ENCODE assay signal across 1 cellular context in genomic region chr5:6407547-6408259, GRCh38.
TF ChIP-seq lines count a peak whose summit lies in the region.

No MANE protein-coding gene starts in this region.

TF ChIP-seq in K562, 482 proteins besides CTCF, POLR2A, EP300 and RAD21 (continued from another document and continues in another):
- no peak for TF ChIP-seq ZNF280A (IDR thresholded peaks at IDR 0.05; ENCODE audit: low read depth, partially characterized antibody)
- TF ChIP-seq ZNF561 (CRISPR knock-in tag; conservative IDR thresholded peaks at IDR 0.05), result no peak
- TF ChIP-seq ZNF224 (CRISPR knock-in tag; IDR thresholded peaks at IDR 0.05), result no peak
- TF ChIP-seq EZH2 (IDR thresholded peaks at IDR 0.05; ENCODE audit: borderline replicate concordance, low read depth, low read length), result no peak
- 0 out of 2 replicates have a peak, but pooled peaks have one; percentile 2 for TF ChIP-seq GABPA (tag; conservative IDR thresholded peaks at IDR 0.05; ENCODE audit: low read depth)
- no peak for TF ChIP-seq FOXA3 (CRISPR knock-in tag; conservative IDR thresholded peaks at IDR 0.05 in 1 of 2, IDR thresholded peaks at IDR 0.05 in 1 of 2)
- no peak for TF ChIP-seq CREB1 (IDR thresholded peaks at IDR 0.05)
- TF ChIP-seq CREB1 (CRISPR knock-in tag; IDR thresholded peaks at IDR 0.05), result no peak
- no peak for TF ChIP-seq NCOA1 (IDR thresholded peaks at IDR 0.05; ENCODE audit: low read depth)
- TF ChIP-seq, protein P1, sequence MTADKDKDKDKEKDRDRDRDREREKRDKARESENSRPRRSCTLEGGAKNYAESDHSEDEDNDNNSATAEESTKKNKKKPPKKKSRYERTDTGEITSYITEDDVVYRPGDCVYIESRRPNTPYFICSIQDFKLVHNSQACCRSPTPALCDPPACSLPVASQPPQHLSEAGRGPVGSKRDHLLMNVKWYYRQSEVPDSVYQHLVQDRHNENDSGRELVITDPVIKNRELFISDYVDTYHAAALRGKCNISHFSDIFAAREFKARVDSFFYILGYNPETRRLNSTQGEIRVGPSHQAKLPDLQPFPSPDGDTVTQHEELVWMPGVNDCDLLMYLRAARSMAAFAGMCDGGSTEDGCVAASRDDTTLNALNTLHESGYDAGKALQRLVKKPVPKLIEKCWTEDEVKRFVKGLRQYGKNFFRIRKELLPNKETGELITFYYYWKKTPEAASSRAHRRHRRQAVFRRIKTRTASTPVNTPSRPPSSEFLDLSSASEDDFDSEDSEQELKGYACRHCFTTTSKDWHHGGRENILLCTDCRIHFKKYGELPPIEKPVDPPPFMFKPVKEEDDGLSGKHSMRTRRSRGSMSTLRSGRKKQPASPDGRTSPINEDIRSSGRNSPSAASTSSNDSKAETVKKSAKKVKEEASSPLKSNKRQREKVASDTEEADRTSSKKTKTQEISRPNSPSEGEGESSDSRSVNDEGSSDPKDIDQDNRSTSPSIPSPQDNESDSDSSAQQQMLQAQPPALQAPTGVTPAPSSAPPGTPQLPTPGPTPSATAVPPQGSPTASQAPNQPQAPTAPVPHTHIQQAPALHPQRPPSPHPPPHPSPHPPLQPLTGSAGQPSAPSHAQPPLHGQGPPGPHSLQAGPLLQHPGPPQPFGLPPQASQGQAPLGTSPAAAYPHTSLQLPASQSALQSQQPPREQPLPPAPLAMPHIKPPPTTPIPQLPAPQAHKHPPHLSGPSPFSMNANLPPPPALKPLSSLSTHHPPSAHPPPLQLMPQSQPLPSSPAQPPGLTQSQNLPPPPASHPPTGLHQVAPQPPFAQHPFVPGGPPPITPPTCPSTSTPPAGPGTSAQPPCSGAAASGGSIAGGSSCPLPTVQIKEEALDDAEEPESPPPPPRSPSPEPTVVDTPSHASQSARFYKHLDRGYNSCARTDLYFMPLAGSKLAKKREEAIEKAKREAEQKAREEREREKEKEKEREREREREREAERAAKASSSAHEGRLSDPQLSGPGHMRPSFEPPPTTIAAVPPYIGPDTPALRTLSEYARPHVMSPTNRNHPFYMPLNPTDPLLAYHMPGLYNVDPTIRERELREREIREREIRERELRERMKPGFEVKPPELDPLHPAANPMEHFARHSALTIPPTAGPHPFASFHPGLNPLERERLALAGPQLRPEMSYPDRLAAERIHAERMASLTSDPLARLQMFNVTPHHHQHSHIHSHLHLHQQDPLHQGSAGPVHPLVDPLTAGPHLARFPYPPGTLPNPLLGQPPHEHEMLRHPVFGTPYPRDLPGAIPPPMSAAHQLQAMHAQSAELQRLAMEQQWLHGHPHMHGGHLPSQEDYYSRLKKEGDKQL (CRISPR knock-in tag; IDR thresholded peaks at IDR 0.05; ENCODE audit: borderline replicate concordance), result no peak
- TF ChIP-seq HNRNPUL1 (IDR thresholded peaks at IDR 0.05; ENCODE audit: low read length), result no peak
- no peak for TF ChIP-seq KDM4B (IDR thresholded peaks at IDR 0.05; ENCODE audit: borderline replicate concordance in 2 of 2, low read depth in 1 of 2)
- TF ChIP-seq BHLHE40 (IDR thresholded peaks at IDR 0.05; ENCODE audit: low read length), result peak; percentile 32; the same call in 1 of the 2 replicates
- TF ChIP-seq, protein P2, sequence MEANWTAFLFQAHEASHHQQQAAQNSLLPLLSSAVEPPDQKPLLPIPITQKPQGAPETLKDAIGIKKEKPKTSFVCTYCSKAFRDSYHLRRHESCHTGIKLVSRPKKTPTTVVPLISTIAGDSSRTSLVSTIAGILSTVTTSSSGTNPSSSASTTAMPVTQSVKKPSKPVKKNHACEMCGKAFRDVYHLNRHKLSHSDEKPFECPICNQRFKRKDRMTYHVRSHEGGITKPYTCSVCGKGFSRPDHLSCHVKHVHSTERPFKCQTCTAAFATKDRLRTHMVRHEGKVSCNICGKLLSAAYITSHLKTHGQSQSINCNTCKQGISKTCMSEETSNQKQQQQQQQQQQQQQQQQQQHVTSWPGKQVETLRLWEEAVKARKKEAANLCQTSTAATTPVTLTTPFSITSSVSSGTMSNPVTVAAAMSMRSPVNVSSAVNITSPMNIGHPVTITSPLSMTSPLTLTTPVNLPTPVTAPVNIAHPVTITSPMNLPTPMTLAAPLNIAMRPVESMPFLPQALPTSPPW (CRISPR knock-in tag; IDR thresholded peaks at IDR 0.05), result peak; percentile 53; the same call in 1 of the 2 replicates
- no peak for TF ChIP-seq HMG20B (CRISPR knock-in tag; IDR thresholded peaks at IDR 0.05)
- no peak for TF ChIP-seq FOXJ2 (tag; IDR thresholded peaks at IDR 0.05)
- TF ChIP-seq MAFG (tag; conservative IDR thresholded peaks at IDR 0.05), result no peak
- no peak for TF ChIP-seq NEUROD1 (IDR thresholded peaks at IDR 0.05; ENCODE audit: borderline replicate concordance, low read depth, low read length, partially characterized antibody)
- TF ChIP-seq TAF15 (IDR thresholded peaks at IDR 0.05; ENCODE audit: low read depth, low read length), result no peak
- TF ChIP-seq, protein P3, sequence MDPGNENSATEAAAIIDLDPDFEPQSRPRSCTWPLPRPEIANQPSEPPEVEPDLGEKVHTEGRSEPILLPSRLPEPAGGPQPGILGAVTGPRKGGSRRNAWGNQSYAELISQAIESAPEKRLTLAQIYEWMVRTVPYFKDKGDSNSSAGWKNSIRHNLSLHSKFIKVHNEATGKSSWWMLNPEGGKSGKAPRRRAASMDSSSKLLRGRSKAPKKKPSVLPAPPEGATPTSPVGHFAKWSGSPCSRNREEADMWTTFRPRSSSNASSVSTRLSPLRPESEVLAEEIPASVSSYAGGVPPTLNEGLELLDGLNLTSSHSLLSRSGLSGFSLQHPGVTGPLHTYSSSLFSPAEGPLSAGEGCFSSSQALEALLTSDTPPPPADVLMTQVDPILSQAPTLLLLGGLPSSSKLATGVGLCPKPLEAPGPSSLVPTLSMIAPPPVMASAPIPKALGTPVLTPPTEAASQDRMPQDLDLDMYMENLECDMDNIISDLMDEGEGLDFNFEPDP (CRISPR knock-in tag; IDR thresholded peaks at IDR 0.05), result no peak
- TF ChIP-seq, protein P4, sequence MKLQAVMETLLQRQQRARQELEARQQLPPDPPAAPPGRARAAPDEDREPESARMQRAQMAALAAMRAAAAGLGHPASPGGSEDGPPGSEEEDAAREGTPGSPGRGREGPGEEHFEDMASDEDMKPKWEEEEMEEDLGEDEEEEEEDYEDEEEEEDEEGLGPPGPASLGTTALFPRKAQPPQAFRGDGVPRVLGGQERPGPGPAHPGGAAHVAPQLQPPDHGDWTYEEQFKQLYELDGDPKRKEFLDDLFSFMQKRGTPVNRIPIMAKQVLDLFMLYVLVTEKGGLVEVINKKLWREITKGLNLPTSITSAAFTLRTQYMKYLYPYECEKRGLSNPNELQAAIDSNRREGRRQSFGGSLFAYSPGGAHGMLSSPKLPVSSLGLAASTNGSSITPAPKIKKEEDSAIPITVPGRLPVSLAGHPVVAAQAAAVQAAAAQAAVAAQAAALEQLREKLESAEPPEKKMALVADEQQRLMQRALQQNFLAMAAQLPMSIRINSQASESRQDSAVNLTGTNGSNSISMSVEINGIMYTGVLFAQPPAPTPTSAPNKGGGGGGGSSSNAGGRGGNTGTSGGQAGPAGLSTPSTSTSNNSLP (IDR thresholded peaks at IDR 0.05; ENCODE audit: borderline replicate concordance, low read depth, low read length), result 0 out of 2 replicates have a peak, but pooled peaks have one; percentile 13
- no peak for TF ChIP-seq ZNF75A (CRISPR knock-in tag; IDR thresholded peaks at IDR 0.05)
- no peak for TF ChIP-seq MAFK (IDR thresholded peaks at IDR 0.05; ENCODE audit: low read length)
- TF ChIP-seq SMARCE1 (IDR thresholded peaks at IDR 0.05), result peak; percentile 76; the same call in 1 of the 2 replicates
- TF ChIP-seq, protein P5, sequence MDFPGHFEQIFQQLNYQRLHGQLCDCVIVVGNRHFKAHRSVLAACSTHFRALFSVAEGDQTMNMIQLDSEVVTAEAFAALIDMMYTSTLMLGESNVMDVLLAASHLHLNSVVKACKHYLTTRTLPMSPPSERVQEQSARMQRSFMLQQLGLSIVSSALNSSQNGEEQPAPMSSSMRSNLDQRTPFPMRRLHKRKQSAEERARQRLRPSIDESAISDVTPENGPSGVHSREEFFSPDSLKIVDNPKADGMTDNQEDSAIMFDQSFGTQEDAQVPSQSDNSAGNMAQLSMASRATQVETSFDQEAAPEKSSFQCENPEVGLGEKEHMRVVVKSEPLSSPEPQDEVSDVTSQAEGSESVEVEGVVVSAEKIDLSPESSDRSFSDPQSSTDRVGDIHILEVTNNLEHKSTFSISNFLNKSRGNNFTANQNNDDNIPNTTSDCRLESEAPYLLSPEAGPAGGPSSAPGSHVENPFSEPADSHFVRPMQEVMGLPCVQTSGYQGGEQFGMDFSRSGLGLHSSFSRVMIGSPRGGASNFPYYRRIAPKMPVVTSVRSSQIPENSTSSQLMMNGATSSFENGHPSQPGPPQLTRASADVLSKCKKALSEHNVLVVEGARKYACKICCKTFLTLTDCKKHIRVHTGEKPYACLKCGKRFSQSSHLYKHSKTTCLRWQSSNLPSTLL (IDR thresholded peaks at IDR 0.05), result no peak
- TF ChIP-seq KDM1A (IDR thresholded peaks at IDR 0.05), result 0 out of 4 replicates have a peak, but pooled peaks of 1 of the 2 experiments have one; percentile 54
- TF ChIP-seq PPARD (CRISPR knock-in tag; IDR thresholded peaks at IDR 0.05), result no peak
- TF ChIP-seq HMGN3 (IDR thresholded peaks at IDR 0.05; ENCODE audit: borderline replicate concordance, extremely low read depth, insufficient read length, low read depth, low read length), result peak; percentile 29
- no peak for TF ChIP-seq MXD1 (CRISPR knock-in tag; IDR thresholded peaks at IDR 0.05; ENCODE audit: borderline replicate concordance, poor library complexity, severe bottlenecking)
- no peak for TF ChIP-seq ID3 (CRISPR knock-in tag; IDR thresholded peaks at IDR 0.05)
- no peak for TF ChIP-seq ID3 (tag; IDR thresholded peaks at IDR 0.05)
- TF ChIP-seq ZNF239 (CRISPR knock-in tag; IDR thresholded peaks at IDR 0.05), result no peak
- peak; percentile 93 for TF ChIP-seq TEAD4 (IDR thresholded peaks at IDR 0.05; ENCODE audit: low read length)
- TF ChIP-seq TEAD4 (CRISPR knock-in tag; IDR thresholded peaks at IDR 0.05; ENCODE audit: borderline replicate concordance), result no peak
- no peak; the same call in 1 of the 2 replicates for TF ChIP-seq SMARCC2 (IDR thresholded peaks at IDR 0.05; ENCODE audit: low read depth)
- TF ChIP-seq KLF16 (IDR thresholded peaks at IDR 0.05), result peak; percentile 86
- 0 out of 2 replicates have a peak, but pooled peaks have one; percentile 48 for TF ChIP-seq ZNF584 (CRISPR knock-in tag; IDR thresholded peaks at IDR 0.05; ENCODE audit: low read depth)
- no peak for TF ChIP-seq SIN3B (IDR thresholded peaks at IDR 0.05; ENCODE audit: low read depth)
- 0 out of 2 replicates have a peak, but pooled peaks have one; percentile 27 for TF ChIP-seq MBD2 (IDR thresholded peaks at IDR 0.05; ENCODE audit: borderline replicate concordance, low read depth)
- no peak for TF ChIP-seq THAP7 (CRISPR knock-in tag; IDR thresholded peaks at IDR 0.05)
- no peak for TF ChIP-seq DIDO1 (tag; IDR thresholded peaks at IDR 0.05; ENCODE audit: low read depth)
- TF ChIP-seq CREB3L1 (IDR thresholded peaks at IDR 0.05; ENCODE audit: borderline replicate concordance, low read depth), result no peak
